In genomic region chr18:8614875-8615274, GRCh38 we compare ENCODE assay signal across 14 cellular contexts. TPM values are rescaled to one million over a fixed set of nuclear protein-coding genes. Genes with fewer than 3 reads are reported as not detected.
DNase-seq lines count a peak whose midpoint lies in the region; ATAC-seq and TF ChIP-seq lines count a peak whose summit lies in the region.
"Had no signal": no experiment of that assay in that cellular context is flagged by ENCODE, and none has a peak within 500 bp of the region (broad histone marks: within the 10 kb centered on the region; RNA-seq: fewer than 3 reads in every experiment).

No MANE protein-coding gene starts in this region.

- H2AFZ ChIP-seq in ACC112 (ENCODE audit: low read length, unreplicated experiment), result no peak overlapping the region

- H3K27me3 ChIP-seq in ACC112 (ENCODE audit: insufficient read depth, low read length), result no peaks in the 10 kb centered on the region

- peaks cover 16% of the 10 kb centered on the region for H3K36me3 Mint-ChIP-seq in central memory CD8-positive, alpha-beta T cell (ENCODE audit: insufficient read depth)
- no peaks in the 10 kb centered on the region for H3K36me3 Mint-ChIP-seq in neural crest cell (ENCODE audit: low read depth)

- H3K4me1 Mint-ChIP-seq in central memory CD8-positive, alpha-beta T cell, result peaks cover 75% of the 10 kb centered on the region
- peaks cover 53% of the 10 kb centered on the region for H3K4me1 Mint-ChIP-seq in neural crest cell

- H3K27me3 Mint-ChIP-seq in central memory CD8-positive, alpha-beta T cell, result no peaks in the 10 kb centered on the region
- H3K27me3 Mint-ChIP-seq in neural crest cell (ENCODE audit: low read depth), result no peaks in the 10 kb centered on the region
- H3K27me3 Mint-ChIP-seq: activated CD4-positive, alpha-beta memory T cell treated with anti-CD3 and anti-CD28 coated beads for 36 hours; naive thymus-derived CD4-positive, alpha-beta T cell had no signal

- H3K4me3 ChIP-seq in ACC112 (ENCODE audit: low read depth, low read length) (0 out of 2 replicates have a peak overlapping the region, but pooled peaks have one; percentile 25), HFF-Myc (replicated peaks; ENCODE audit: low read depth, low read length) (peak overlapping the region; percentile 13; the same call in 1 of the 2 replicates)

- H3K4me3 Mint-ChIP-seq in central memory CD8-positive, alpha-beta T cell, result no peak overlapping the region
- no peak overlapping the region for H3K4me3 Mint-ChIP-seq in neural crest cell
- H3K4me3 Mint-ChIP-seq: activated CD4-positive, alpha-beta memory T cell treated with anti-CD3 and anti-CD28 coated beads for 36 hours had no signal

- ATAC-seq in central memory CD8-positive, alpha-beta T cell (replicated peaks; ENCODE audit: extremely low read depth, poor library complexity, severe bottlenecking), result no peak
- no peak for ATAC-seq in HG03354 (IDR thresholded peaks at IDR 0.05; ENCODE audit: poor library complexity, severe bottlenecking, unreplicated experiment)
- ATAC-seq in HG03571 (IDR thresholded peaks at IDR 0.05; ENCODE audit: unreplicated experiment), result no peak
- no peak for ATAC-seq in HG03432 (IDR thresholded peaks at IDR 0.05; ENCODE audit: unreplicated experiment)

- peak overlapping the region; percentile 42 for H3K27ac Mint-ChIP-seq in central memory CD8-positive, alpha-beta T cell (ENCODE audit: low read depth)
- H3K27ac Mint-ChIP-seq in neural crest cell (ENCODE audit: unreplicated experiment), result peak overlapping the region; percentile 55
- H3K27ac Mint-ChIP-seq: activated CD4-positive, alpha-beta memory T cell treated with anti-CD3 and anti-CD28 coated beads for 36 hours had no signal

- H3K79me2 ChIP-seq in ACC112 (ENCODE audit: control insufficient read depth, insufficient read depth, low read length, unreplicated experiment), result peaks cover 96% of the 10 kb centered on the region

- H3K4me1 ChIP-seq in ACC112 (ENCODE audit: control insufficient read depth, insufficient read depth, low read length, unreplicated experiment), result peaks cover 47% of the 10 kb centered on the region

- TF ChIP-seq CTCF in HFF-Myc (IDR thresholded peaks at IDR 0.05; ENCODE audit: low read depth, low read length, missing control alignments) (no peak), neural crest cell (conservative IDR thresholded peaks at IDR 0.05) (no peak)

- H3K36me3 ChIP-seq in ACC112 (ENCODE audit: insufficient read depth, low read length), result peaks cover 11% of the 10 kb centered on the region; the same call in 1 of the 2 replicates

- H3K27ac ChIP-seq in ACC112 (ENCODE audit: low read depth, low read length), result peak overlapping the region; percentile 30; the same call in 1 of the 2 replicates

- H3K9me3 Mint-ChIP-seq in central memory CD8-positive, alpha-beta T cell, result no peaks in the 10 kb centered on the region
- H3K9me3 Mint-ChIP-seq in neural crest cell, result no peaks in the 10 kb centered on the region
- H3K9me3 Mint-ChIP-seq: activated CD4-positive, alpha-beta memory T cell treated with anti-CD3 and anti-CD28 coated beads for 36 hours had no signal

- DNase-seq in HFF-Myc (ENCODE audit: extremely low read depth, low read depth) (no peak), neural crest cell (ENCODE audit: low read depth, low spot score) (no peak)
- DNase-seq in central memory CD8-positive, alpha-beta T cell (ENCODE audit: low spot score in 2 of 2), result no peak
- no peak for DNase-seq in activated CD8-positive, alpha-beta memory T cell treated with anti-CD3 and anti-CD28 coated beads, Interleukin-2, amount 50 U/mL, for 48 hours
- DNase-seq: activated CD4-positive, alpha-beta memory T cell treated with anti-CD3 and anti-CD28 coated beads for 36 hours; Calu3; MM.1S; naive thymus-derived CD4-positive, alpha-beta T cell; NCI-H510A; stimulated activated CD4-positive, alpha-beta T cell treated with anti-CD3 and anti-CD28 coated beads, Interleukin-2, amount 100 ng/mL, for 48 hours had no signal

RNA-seq across cellular contexts. Expression of gene RAB12, which starts 5.6 kb away (rescaled TPM):
- total RNA-seq in neural crest cell, result 25.0 and 26.5 TPM in 2 replicates
